ENCODE assay signal across 8 cellular contexts in the genomic region with DNA sequence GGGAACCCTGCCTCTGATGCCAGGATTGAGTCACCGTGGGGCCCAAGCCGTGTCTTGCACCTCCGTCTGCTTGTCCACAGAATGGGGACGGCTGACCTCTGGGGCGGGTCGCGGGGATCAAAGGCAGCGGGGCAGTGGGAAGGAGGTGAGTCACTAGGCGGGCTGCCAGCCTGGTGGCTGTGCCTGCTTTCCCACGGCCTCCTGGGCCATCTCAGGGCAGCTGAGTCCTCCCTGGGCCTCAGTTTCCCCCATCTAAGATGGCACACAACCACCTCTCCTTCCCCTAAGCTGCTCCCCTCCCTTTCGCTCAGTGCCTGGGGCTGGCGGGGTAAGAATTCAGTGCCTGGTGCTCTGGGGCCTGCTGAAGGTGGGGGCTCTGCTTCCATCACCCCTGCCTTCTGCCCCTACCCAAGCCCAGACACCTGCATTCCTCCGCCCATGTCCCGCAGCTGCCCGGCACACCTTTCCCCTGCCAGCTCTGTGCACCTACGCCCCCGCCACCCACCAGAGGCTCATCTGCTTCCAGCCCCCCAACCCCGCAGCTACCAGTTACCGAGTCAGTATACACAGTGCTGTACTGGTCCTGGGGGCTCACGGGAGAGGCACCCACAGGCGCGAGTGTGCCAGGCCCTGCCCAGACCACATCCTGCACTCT. TPM values are rescaled to one million over a fixed set of nuclear protein-coding genes. Genes with fewer than 3 reads are reported as not detected.
DNase-seq lines count a peak whose midpoint lies in the region; ATAC-seq lines count a peak whose summit lies in the region.

No MANE protein-coding gene starts in this region.

- H2BK12ac ChIP-seq in neuronal stem cell (ENCODE audit: low read length) = no peak overlapping the region

- no peak overlapping the region for H3K9ac ChIP-seq in neuronal stem cell (ENCODE audit: low read depth, low read length, poor library complexity)

- H3K4me2 ChIP-seq in neuronal stem cell (ENCODE audit: insufficient read depth, low read length, poor library complexity, severe bottlenecking) = no peak overlapping the region

- no peaks in the 10 kb centered on the region for H3K9me3 Mint-ChIP-seq in CD4-positive, CD25-positive, alpha-beta regulatory T cell

- no peak for ATAC-seq in CD4-positive, CD25-positive, alpha-beta regulatory T cell (ENCODE audit: low read depth in 2 of 2)

- no peak overlapping the region for H4K91ac ChIP-seq in neuronal stem cell (ENCODE audit: low read depth, low read length, poor library complexity)

- H3K23ac ChIP-seq in neuronal stem cell (ENCODE audit: low read depth, low read length, poor library complexity) = peak overlapping the region; percentile 73

- H3K14ac ChIP-seq in neuronal stem cell (ENCODE audit: low read length) = peak overlapping the region; percentile 38

- WGBS in neuronal stem cell (ENCODE audit: extremely low coverage in 2 of 2, insufficient read length in 2 of 2, insufficient replicate concordance in 1 of 2), 2 donors = no CpG with 5 or more reads among the region's 22 CpGs

- H4K8ac ChIP-seq in neuronal stem cell (ENCODE audit: low read depth, low read length) = peak overlapping the region; percentile 43

- H3K27me3 ChIP-seq in CD4-positive, CD25-positive, alpha-beta regulatory T cell (ENCODE audit: control insufficient read depth, insufficient read depth, low read length) = no peaks in the 10 kb centered on the region
- H3K27me3 ChIP-seq in MG63 (no peaks in the 10 kb centered on the region), neuronal stem cell (ENCODE audit: control insufficient read depth in 3 of 3, insufficient read depth in 3 of 3, low read depth in 1 of 3, low read length in 3 of 3) (no peaks in the 10 kb centered on the region)

- H2AK5ac ChIP-seq in neuronal stem cell (ENCODE audit: low read depth, low read length) = peak overlapping the region; percentile 46

- H3K4me1 ChIP-seq in CD4-positive, CD25-positive, alpha-beta regulatory T cell (ENCODE audit: control insufficient read depth, insufficient read depth, low read length, poor library complexity, severe bottlenecking) = peaks cover 85% of the 10 kb centered on the region
- peaks cover 20 to 21% of the 10 kb centered on the region in 2 donors for H3K4me1 ChIP-seq in neuronal stem cell (ENCODE audit: control insufficient read depth in 2 of 2, insufficient read depth in 1 of 2, low read depth in 1 of 2, low read length in 2 of 2)

- H3K27ac Mint-ChIP-seq in CD4-positive, CD25-positive, alpha-beta regulatory T cell = peak overlapping the region; percentile 23 to 69 (median 51)

- peak overlapping the region; percentile 48 for H3K18ac ChIP-seq in neuronal stem cell (ENCODE audit: low read length)

- no peak overlapping the region for H3K4ac ChIP-seq in neuronal stem cell (ENCODE audit: low read length)

- H3K36me3 ChIP-seq in CD4-positive, CD25-positive, alpha-beta regulatory T cell (ENCODE audit: control insufficient read depth, insufficient read depth, low read length) = peaks cover 29% of the 10 kb centered on the region
- H3K36me3 ChIP-seq in MG63 (no peaks in the 10 kb centered on the region; the same call in 1 of the 2 replicates), neuronal stem cell (replicated peaks in 1 of 2; ENCODE audit: control insufficient read depth in 2 of 2, insufficient read depth in 2 of 2, low read length in 2 of 2) (peaks cover 33 to 60% of the 10 kb centered on the region in 2 donors)

- peak overlapping the region; percentile 78 for H3K27ac ChIP-seq in CD4-positive, CD25-positive, alpha-beta regulatory T cell (ENCODE audit: insufficient read depth, low read length, poor library complexity, severe bottlenecking)
- peak overlapping the region; percentile 72 for H3K27ac ChIP-seq in cingulate gyrus (ENCODE audit: low read depth, low read length)
- H3K27ac ChIP-seq in neuronal stem cell (replicated peaks; ENCODE audit: low read length) = no peak overlapping the region

- peak overlapping the region; percentile 75 for H2BK5ac ChIP-seq in neuronal stem cell (ENCODE audit: low read length)

- H3K4me3 Mint-ChIP-seq in CD4-positive, CD25-positive, alpha-beta regulatory T cell = peak overlapping the region; percentile 68 to 90 (median 82)

- H3K4me3 ChIP-seq in CD4-positive, CD25-positive, alpha-beta regulatory T cell (ENCODE audit: low read depth, low read length) = peak overlapping the region; percentile 19
- H3K4me3 ChIP-seq in MG63 = no peak overlapping the region
- no peak overlapping the region for H3K4me3 ChIP-seq in neuronal stem cell (ENCODE audit: low read length in 2 of 2)

- no peak overlapping the region for H2BK15ac ChIP-seq in neuronal stem cell (ENCODE audit: low read length)

- peaks cover 3% of the 10 kb centered on the region for H3K36me3 Mint-ChIP-seq in CD4-positive, CD25-positive, alpha-beta regulatory T cell

- H3K79me1 ChIP-seq in neuronal stem cell (ENCODE audit: low read depth, low read length) = peaks cover 53% of the 10 kb centered on the region

- H2BK120ac ChIP-seq in neuronal stem cell (ENCODE audit: low read depth, low read length) = no peak overlapping the region

- DNase-seq in CD4-positive, CD25-positive, alpha-beta regulatory T cell = no peak
- DNase-seq in MG63 = peak; percentile 47
- no peak for DNase-seq in neuronal stem cell (ENCODE audit: low spot score)
- DNase-seq in NOMO-1 (lab: John Stamatoyannopoulos, UW; ENCODE audit: unreplicated experiment in 2 of 2) = no peak
- DNase-seq in Ammon's horn (ENCODE audit: low spot score) = no peak
- DNase-seq in SIG-M5 (lab: John Stamatoyannopoulos, UW) = no peak
- no peak for DNase-seq in DMS79 (lab: John Stamatoyannopoulos, UW)

- no peaks in the 10 kb centered on the region for H3K9me3 ChIP-seq in CD4-positive, CD25-positive, alpha-beta regulatory T cell (ENCODE audit: control insufficient read depth in 2 of 2, low read length in 2 of 2)
- H3K9me3 ChIP-seq in MG63 (no peaks in the 10 kb centered on the region), neuronal stem cell (replicated peaks in 1 of 2; ENCODE audit: control insufficient read depth in 2 of 2, insufficient read depth in 1 of 2, low read depth in 1 of 2, low read length in 2 of 2) (no peaks in the 10 kb centered on the region)

- H3K27me3 Mint-ChIP-seq in CD4-positive, CD25-positive, alpha-beta regulatory T cell = peaks cover 4% of the 10 kb centered on the region

- H3K4me1 Mint-ChIP-seq in CD4-positive, CD25-positive, alpha-beta regulatory T cell = peaks cover 0 to 71% (median 14%) of the 10 kb centered on the region in 4 donors

- H2AFZ ChIP-seq in neuronal stem cell (ENCODE audit: low read length) = no peak overlapping the region

RNA-seq across cellular contexts. Expression of a gene that starts 3.5 kb away (rescaled TPM):
- total RNA-seq in CD4-positive, CD25-positive, alpha-beta regulatory T cell = 340 TPM
- polyA plus RNA-seq in CD4-positive, CD25-positive, alpha-beta regulatory T cell = 10 to 100 TPM; 28.7 to 38.2 (median 32.0) TPM
- total RNA-seq in MG63 (2014; rRNA removed; shearing (Covaris generic); ENCODE audit: low replicate concordance) = 17.9 and 38.6 TPM in 2 replicates
- 138 TPM for polyA plus RNA-seq in neuronal stem cell (2013, experiment 1 of 2)
- polyA plus RNA-seq in neuronal stem cell (2013, experiment 2 of 2) = 146 TPM

RNA-seq across cellular contexts. Expression of a gene that starts 32.1 kb away (rescaled TPM):
- 58.6 TPM for total RNA-seq in CD4-positive, CD25-positive, alpha-beta regulatory T cell
- polyA plus RNA-seq in CD4-positive, CD25-positive, alpha-beta regulatory T cell = 1 to 10 TPM; 3.2 to 5.4 (median 4.7) TPM
- total RNA-seq in MG63 (2014; rRNA removed; shearing (Covaris generic); ENCODE audit: low replicate concordance) = 34.4 and 36.4 TPM in 2 replicates
- 148 TPM for polyA plus RNA-seq in neuronal stem cell (2013, experiment 1 of 2)
- 141 TPM for polyA plus RNA-seq in neuronal stem cell (2013, experiment 2 of 2)

RNA-seq across cellular contexts. Expression of a gene that starts 48.5 kb away (rescaled TPM):
- 131 TPM for total RNA-seq in CD4-positive, CD25-positive, alpha-beta regulatory T cell
- polyA plus RNA-seq in CD4-positive, CD25-positive, alpha-beta regulatory T cell = 10 to 100 TPM; 73.6 to 91.1 (median 88.0) TPM
- 9.4 and 9.7 TPM in 2 replicates for total RNA-seq in MG63 (2014; rRNA removed; shearing (Covaris generic); ENCODE audit: low replicate concordance)
- 15.6 TPM for polyA plus RNA-seq in neuronal stem cell (2013, experiment 1 of 2)
- 16.1 TPM for polyA plus RNA-seq in neuronal stem cell (2013, experiment 2 of 2)

RNA-seq across cellular contexts. Expression of a gene that starts 49.1 kb away (rescaled TPM):
- total RNA-seq in CD4-positive, CD25-positive, alpha-beta regulatory T cell = 16.5 TPM
- polyA plus RNA-seq in CD4-positive, CD25-positive, alpha-beta regulatory T cell = under 1 TPM; 0.47 to 0.82 (median 0.70) TPM
- not detected in 2 replicates for total RNA-seq in MG63 (2014; rRNA removed; shearing (Covaris generic); ENCODE audit: low replicate concordance)
- polyA plus RNA-seq in neuronal stem cell (2013, experiment 1 of 2) = 2.5 TPM
- 2.3 TPM for polyA plus RNA-seq in neuronal stem cell (2013, experiment 2 of 2)

Comparison
In these comparisons a context has a peak if more than half of its experiments do, and no peak if none do; other contexts are left out.
1. RNA of a gene that starts 48.5 kb away (total RNA-seq): 131 TPM in CD4-positive, CD25-positive, alpha-beta regulatory T cell (single experiment); 9.4 to 9.7 TPM in MG63; every median in the first group is over 10 times any median in the second.